11 cellular contexts compared by ENCODE assay signal in genomic region chr6:5892669-5893068, GRCh38.
DNase-seq lines count a peak whose midpoint lies in the region; ATAC-seq, FAIRE-seq and TF ChIP-seq lines count a peak whose summit lies in the region.
"Had no signal": no experiment of that assay in that cellular context is flagged by ENCODE, and none has a peak within 500 bp of the region (broad histone marks: within the 10 kb centered on the region; RNA-seq: fewer than 3 reads in every experiment).

No MANE protein-coding gene starts in this region.

- no peak overlapping the region for H2AFZ ChIP-seq in astrocyte (ENCODE audit: low read depth, low read length)

- no peaks in the 10 kb centered on the region for H3K4me1 ChIP-seq in astrocyte (ENCODE audit: insufficient read depth, low read length)
- H3K4me1 ChIP-seq: SJSA1 had no signal

- no peaks in the 10 kb centered on the region for H3K36me3 ChIP-seq in astrocyte (ENCODE audit: insufficient read depth, low read length)
- H3K36me3 ChIP-seq: SJSA1 had no signal

- H3K4me3 Mint-ChIP-seq in stimulated activated naive CD8-positive, alpha-beta T cell treated with anti-CD3 and anti-CD28 coated beads, Interleukin-15, Interleukin-2, amounts not matched to agents 100 ng/mL and 50 ng/mL, for 24 hours: peak overlapping the region; percentile 86
- peak overlapping the region; percentile 81 for H3K4me3 Mint-ChIP-seq in astrocyte (ENCODE audit: unreplicated experiment)
- H3K4me3 Mint-ChIP-seq in mesothelial cell of epicardium: peak overlapping the region; percentile 87

- peaks cover 4% of the 10 kb centered on the region for H3K9me3 Mint-ChIP-seq in stimulated activated naive CD8-positive, alpha-beta T cell treated with anti-CD3 and anti-CD28 coated beads, Interleukin-15, Interleukin-2, amounts not matched to agents 100 ng/mL and 50 ng/mL, for 24 hours
- H3K9me3 Mint-ChIP-seq in astrocyte (ENCODE audit: unreplicated experiment) (peaks cover 11% of the 10 kb centered on the region), mesothelial cell of epicardium (peaks cover 10% of the 10 kb centered on the region)

- H3K79me2 ChIP-seq in astrocyte (ENCODE audit: insufficient read depth, low read length): no peaks in the 10 kb centered on the region

- no peak for ATAC-seq in stimulated activated naive CD8-positive, alpha-beta T cell treated with anti-CD3 and anti-CD28 coated beads, Interleukin-15, Interleukin-2, amounts not matched to agents 100 U/mL and 50 U/mL, for 24 hours
- ATAC-seq in GM19395 (IDR thresholded peaks at IDR 0.05; ENCODE audit: unreplicated experiment): no peak

- no peaks in the 10 kb centered on the region for H3K27me3 Mint-ChIP-seq in stimulated activated naive CD8-positive, alpha-beta T cell treated with anti-CD3 and anti-CD28 coated beads, Interleukin-15, Interleukin-2, amounts not matched to agents 100 ng/mL and 50 ng/mL, for 24 hours
- peaks cover 1% of the 10 kb centered on the region for H3K27me3 Mint-ChIP-seq in astrocyte (ENCODE audit: low read depth, unreplicated experiment)
- H3K27me3 Mint-ChIP-seq in mesothelial cell of epicardium (ENCODE audit: low read depth): peaks cover 5% of the 10 kb centered on the region

- peaks cover 9% of the 10 kb centered on the region for H3K4me1 Mint-ChIP-seq in stimulated activated naive CD8-positive, alpha-beta T cell treated with anti-CD3 and anti-CD28 coated beads, Interleukin-15, Interleukin-2, amounts not matched to agents 100 ng/mL and 50 ng/mL, for 24 hours (ENCODE audit: low read depth)
- H3K4me1 Mint-ChIP-seq in astrocyte (ENCODE audit: low read depth, unreplicated experiment): no peaks in the 10 kb centered on the region
- peaks cover 5% of the 10 kb centered on the region for H3K4me1 Mint-ChIP-seq in mesothelial cell of epicardium

- no peak overlapping the region for H3K27ac ChIP-seq in astrocyte (ENCODE audit: low read depth, low read length)
- H3K27ac ChIP-seq: SJSA1 had no signal

- no peak overlapping the region for H3K9ac ChIP-seq in astrocyte (ENCODE audit: low read length)

- no peaks in the 10 kb centered on the region for H3K9me3 ChIP-seq in astrocyte (ENCODE audit: insufficient read depth, low read depth, low read length)
- H3K9me3 ChIP-seq: SJSA1 had no signal

- no peaks in the 10 kb centered on the region for H3K27me3 ChIP-seq in astrocyte (ENCODE audit: insufficient read depth, low read length)
- H3K27me3 ChIP-seq: SJSA1 had no signal

- H3K4me2 ChIP-seq in astrocyte (ENCODE audit: low read length): peak overlapping the region; percentile 34

- no peaks in the 10 kb centered on the region for H4K20me1 ChIP-seq in astrocyte (ENCODE audit: insufficient read depth, low read length)

- H3K4me3 ChIP-seq in astrocyte (ENCODE audit: insufficient read depth, low read depth, low read length): no peak overlapping the region
- H3K4me3 ChIP-seq: SJSA1 had no signal

- no peak for FAIRE-seq in astrocyte (lab: Jason Lieb, UNC)
- FAIRE-seq: endometrium had no signal

- no peaks in the 10 kb centered on the region for H3K36me3 Mint-ChIP-seq in stimulated activated naive CD8-positive, alpha-beta T cell treated with anti-CD3 and anti-CD28 coated beads, Interleukin-15, Interleukin-2, amounts not matched to agents 100 ng/mL and 50 ng/mL, for 24 hours (ENCODE audit: low read depth)
- H3K36me3 Mint-ChIP-seq in astrocyte (ENCODE audit: low read depth, unreplicated experiment): no peaks in the 10 kb centered on the region
- H3K36me3 Mint-ChIP-seq in mesothelial cell of epicardium: peaks cover 3% of the 10 kb centered on the region

- H3K27ac Mint-ChIP-seq in stimulated activated naive CD8-positive, alpha-beta T cell treated with anti-CD3 and anti-CD28 coated beads, Interleukin-15, Interleukin-2, amounts not matched to agents 100 ng/mL and 50 ng/mL, for 24 hours: peak overlapping the region; percentile 29
- H3K27ac Mint-ChIP-seq in astrocyte (ENCODE audit: unreplicated experiment): no peak overlapping the region
- H3K27ac Mint-ChIP-seq in mesothelial cell of epicardium: peak overlapping the region; percentile 95

- TF ChIP-seq CTCF in astrocyte (IDR thresholded peaks at IDR 0.05; ENCODE audit: insufficient read depth, low read depth, low read length) (no peak), mesothelial cell of epicardium (IDR thresholded peaks at IDR 0.05; ENCODE audit: unreplicated experiment) (no peak)

- DNase-seq in stimulated activated naive CD8-positive, alpha-beta T cell treated with anti-CD3 and anti-CD28 coated beads, Interleukin-15, Interleukin-2, amounts not matched to agents 100 U/mL and 50 U/mL, for 24 hours: no peak
- DNase-seq in astrocyte (ENCODE audit: low read depth) (no peak), mesothelial cell of epicardium (ENCODE audit: low spot score in 2 of 2, unreplicated experiment in 2 of 2) (no peak), occipital lobe (lab: John Stamatoyannopoulos, UW) (no peak), dermis blood vessel endothelial cell (no peak), RKO (ENCODE audit: low spot score) (no peak)
- DNase-seq: NCI-H187 treated with DMSO at 0.1 percent for 48 hours had no signal
